In the genomic region with DNA sequence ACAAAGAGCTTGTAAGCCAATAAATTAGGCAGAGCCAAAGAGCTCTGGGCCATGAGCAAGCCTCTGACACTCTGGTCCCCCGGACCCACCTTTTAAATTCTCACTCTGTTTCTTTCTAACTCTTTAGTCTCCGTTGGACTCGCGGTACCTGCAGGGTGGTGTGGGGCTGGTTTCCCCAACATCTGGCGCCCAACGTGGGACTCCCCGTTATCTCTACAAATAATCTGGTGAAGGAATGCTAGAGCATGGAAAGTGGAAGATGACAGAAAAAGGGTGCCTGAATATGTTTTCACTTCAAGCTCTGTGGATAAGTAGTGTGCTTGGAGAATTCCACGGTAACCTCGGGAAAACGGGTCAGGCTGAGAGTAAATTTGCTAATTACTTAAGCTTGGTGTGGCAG, we compare ENCODE assay signal across 18 cellular contexts. TPM values are rescaled to one million over a fixed set of nuclear protein-coding genes. Genes with fewer than 3 reads are reported as not detected.
"Had no signal": no experiment of that assay in that cellular context is flagged by ENCODE, and none has a peak within 500 bp of the region (broad histone marks: within the 10 kb centered on the region; RNA-seq: fewer than 3 reads in every experiment).

No MANE protein-coding gene starts in this region.

- H3K27me3 ChIP-seq: adrenal gland, body of pancreas, hepatocyte, right atrium auricular region had no signal

- H3K4me1 ChIP-seq: adrenal gland, body of pancreas, left ventricle myocardium inferior, right atrium auricular region had no signal

- H3K79me2 ChIP-seq: hepatocyte had no signal

- H3K27ac ChIP-seq: adrenal gland, body of pancreas, hepatocyte, left ventricle myocardium inferior, right atrium auricular region had no signal

- H3K4me3 ChIP-seq: adrenal gland, body of pancreas, hepatocyte, left ventricle myocardium inferior, right atrium auricular region had no signal

- H3K36me3 ChIP-seq: adrenal gland, right atrium auricular region had no signal

- H3K4me2 ChIP-seq: hepatocyte had no signal

- DNase-seq: activated CD4-positive, alpha-beta T cell treated with anti-CD3 and anti-CD28 coated beads, Interleukin-2, amount 50 U/mL, for 48 hours; activated CD4-positive, CD25-positive, alpha-beta regulatory T cell treated with anti-CD3 and anti-CD28 coated beads, Interleukin-2, amount 50 U/mL, for 72 hours; activated naive CD4-positive, alpha-beta T cell treated with anti-CD3 and anti-CD28 coated beads, Interleukin-2, amount 50 U/mL, for 16 hours; activated T-cell treated with anti-CD3 and anti-CD28 coated beads, Interleukin-2, amount 50 U/mL, for 24 hours; adrenal gland; body of pancreas; effector memory CD8-positive, alpha-beta T cell; kidney; left ventricle myocardium inferior; stimulated activated CD4-positive, alpha-beta T cell treated with anti-CD3 and anti-CD28 coated beads, Interleukin-2, amount 100 ng/mL, for 48 hours; T-helper 1 cell had no signal

- H2AFZ ChIP-seq: hepatocyte had no signal

- ATAC-seq: body of pancreas; effector memory CD8-positive, alpha-beta T cell; stimulated activated memory B cell treated with anti-CD40 and anti-IgM and Interleukin-4, amounts not matched to agents 10 μg/mL and 1 μg/mL and 100 μg/mL, for 72 hours had no signal

- FAIRE-seq: kidney had no signal

RNA-seq across cellular contexts. Expression of a gene that starts 36.5 kb away (rescaled TPM):
- total RNA-seq: body of pancreas, left ventricle myocardium inferior, omental fat pad, right atrium auricular region, skeletal muscle tissue, urinary bladder had no signal
- polyA plus RNA-seq: neural cell had no signal
